In genomic region chr2:74867841-74868658, GRCh38 we compare ENCODE assay signal across 11 cellular contexts. TPM values are rescaled to one million over a fixed set of nuclear protein-coding genes. Genes with fewer than 3 reads are reported as not detected.
DNase-seq lines count a peak whose midpoint lies in the region; TF ChIP-seq lines count a peak whose summit lies in the region.
"Had no signal": no experiment of that assay in that cellular context is flagged by ENCODE, and none has a peak within 500 bp of the region (broad histone marks: within the 10 kb centered on the region; RNA-seq: fewer than 3 reads in every experiment).

No MANE protein-coding gene starts in this region.

- no peak for TF ChIP-seq CTCF in coronary artery (IDR thresholded peaks at IDR 0.05)

- DNase-seq in AG08395 (ENCODE audit: low spot score) (peak; percentile 71), HK-2 (ENCODE audit: unreplicated experiment) (peak; percentile 29), coronary artery (ENCODE audit: low spot score) (no peak), myocyte (ENCODE audit: low read depth) (peak; percentile 92), HUDEP-2 (lab: John Stamatoyannopoulos, UW; ENCODE audit: unreplicated experiment in 76 of 76) (no peak)
- DNase-seq in stimulated activated CD4-positive, alpha-beta T cell treated with anti-CD3 and anti-CD28 coated beads, Interleukin-1b, Interleukin-23, amount 100 ng/mL, for 48 hours = no peak
- no peak for DNase-seq in activated effector memory CD4-positive, alpha-beta T cell treated with anti-CD3 and anti-CD28 coated beads, Interleukin-2, amount 50 U/mL, for 16 hours
- no peak for DNase-seq in stimulated activated CD4-positive, alpha-beta T cell treated with anti-CD3 and anti-CD28 coated beads, Interleukin-2, amount 100 ng/mL, for 24 hours
- DNase-seq: erythroblast, naive B cell, NCI-H187 had no signal

- H3K27ac ChIP-seq in coronary artery = peak overlapping the region; percentile 33 to 74

- peak overlapping the region; percentile 27 for H3K4me3 ChIP-seq in coronary artery

RNA-seq across cellular contexts. Expression of gene HK2, which starts 34.1 kb away (rescaled TPM):
- 7.0 and 8.3 TPM in 2 replicates for total RNA-seq in myocyte
- polyA plus RNA-seq in myocyte (2012) = 9.1 TPM

Comparison
In these comparisons a context has a peak if more than half of its experiments do, and no peak if none do; other contexts are left out.
1. DNase-seq: peak in AG08395 (single experiment), HK-2 (single experiment) and myocyte (single experiment); none in coronary artery (single experiment), stimulated activated CD4-positive, alpha-beta T cell treated with anti-CD3 and anti-CD28 coated beads, Interleukin-1b, Interleukin-23, amount 100 ng/mL, for 48 hours (single experiment), activated effector memory CD4-positive, alpha-beta T cell treated with anti-CD3 and anti-CD28 coated beads, Interleukin-2, amount 50 U/mL, for 16 hours (single experiment), HUDEP-2 (0 of 76) and stimulated activated CD4-positive, alpha-beta T cell treated with anti-CD3 and anti-CD28 coated beads, Interleukin-2, amount 100 ng/mL, for 24 hours (0 of 2).